Comparison of ENCODE assay signal across 34 cellular contexts in the genomic region with DNA sequence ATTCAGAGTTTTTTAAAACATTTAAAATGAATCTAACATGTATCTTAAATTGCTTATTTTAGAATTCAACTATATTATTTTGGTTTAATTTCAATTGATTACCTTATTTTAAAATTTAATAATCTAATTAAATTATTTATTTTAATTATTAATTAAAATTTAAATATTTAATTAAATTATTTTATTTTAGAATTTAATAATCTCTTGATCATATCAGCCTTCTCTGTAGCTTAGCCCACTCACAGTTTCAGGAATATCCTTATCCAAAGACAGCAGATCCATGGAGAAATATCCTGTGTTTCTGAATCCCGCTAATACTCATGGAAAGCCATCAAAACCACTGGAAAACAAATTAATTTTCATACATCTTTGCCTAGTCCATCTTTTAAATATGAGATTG.
"Had no signal": no experiment of that assay in that cellular context is flagged by ENCODE, and none has a peak within 500 bp of the region (broad histone marks: within the 10 kb centered on the region; RNA-seq: fewer than 3 reads in every experiment).

No MANE protein-coding gene starts in this region.

- H3K27ac Mint-ChIP-seq: activated CD4-positive, alpha-beta memory T cell treated with anti-CD3 and anti-CD28 coated beads, Interleukin-2, amount 10 ng/mL, durations not matched to agents 7 days and 5 days; activated CD4-positive, alpha-beta T cell treated with anti-CD3 and anti-CD28 coated beads, Interleukin-2, amount 10 ng/mL, durations not matched to agents 7 days and 5 days; activated naive CD4-positive, alpha-beta T cell treated with anti-CD3 and anti-CD28 coated beads, Interleukin-2, amount 10 ng/mL, durations not matched to agents 7 days and 5 days; activated naive CD4-positive, alpha-beta T cell treated with anti-CD3 and anti-CD28 coated beads, Interleukin-2, amount 50 U/mL, for 72 hours; activated naive CD8-positive, alpha-beta T cell treated with anti-CD3 and anti-CD28 coated beads, Interleukin-2, amount 10 ng/mL, durations not matched to agents 7 days and 5 days; activated T-cell treated with anti-CD3 and anti-CD28 coated beads, Interleukin-2, amount 50 U/mL, for 24 hours; activated T-cell treated with anti-CD3 and anti-CD28 coated beads, Interleukin-2, amount 50 U/mL, for 72 hours; brain; dendritic cell treated with granulocyte-macrophage colony-stimulating factor and Interleukin-4, amounts not matched to agents 40 ng/mL and 50 ng/mL, for 4 days; endodermal cell; T-helper 17 cell; T-helper 2 cell treated with Interferon-gamma antibody and Interleukin-4, amounts not matched to agents 5 μg/mL and 100 μg/mL, for 36 hours had no signal

- H3K36me3 Mint-ChIP-seq: activated naive CD4-positive, alpha-beta T cell treated with anti-CD3 and anti-CD28 coated beads, Interleukin-2, amount 10 ng/mL, durations not matched to agents 7 days and 5 days; activated naive CD8-positive, alpha-beta T cell treated with anti-CD3 and anti-CD28 coated beads, Interleukin-2, amount 10 ng/mL, durations not matched to agents 7 days and 5 days; brain had no signal

- DNase-seq: activated CD4-positive, alpha-beta memory T cell treated with anti-CD3 and anti-CD28 coated beads, Interleukin-2, amount 10 ng/mL, durations not matched to agents 7 days and 5 days; activated CD4-positive, alpha-beta T cell treated with anti-CD3 and anti-CD28 coated beads for 1 hour; activated CD4-positive, alpha-beta T cell treated with anti-CD3 and anti-CD28 coated beads for 4 hours; activated CD4-positive, alpha-beta T cell treated with anti-CD3 and anti-CD28 coated beads, Interleukin-2, amount 10 ng/mL, durations not matched to agents 7 days and 5 days; activated CD4-positive, alpha-beta T cell treated with anti-CD3 and anti-CD28 coated beads, Interleukin-2, amount 50 U/mL, for 4 hours; activated CD8-positive, alpha-beta memory T cell treated with anti-CD3 and anti-CD28 coated beads, Interleukin-2, amount 50 U/mL, for 48 hours; activated gamma-delta T cell; activated naive CD4-positive, alpha-beta T cell; activated naive CD4-positive, alpha-beta T cell treated with anti-CD3 and anti-CD28 coated beads, Interleukin-2, amount 10 ng/mL, durations not matched to agents 7 days and 5 days; activated naive CD8-positive, alpha-beta T cell treated with anti-CD3 and anti-CD28 coated beads, Interleukin-2, amount 10 ng/mL, durations not matched to agents 7 days and 5 days; activated T-cell treated with anti-CD3 and anti-CD28 coated beads for 4 hours; activated T-cell treated with anti-CD3 and anti-CD28 coated beads, Interleukin-2, amount 50 U/mL, for 24 hours; activated T-cell treated with anti-CD3 and anti-CD28 coated beads, Interleukin-2, amount 50 U/mL, for 72 hours; central memory CD4-positive, alpha-beta T cell; cerebellar nuclear complex; dorsolateral prefrontal cortex; effector memory CD4-positive, alpha-beta T cell; endodermal cell; esophagus squamous epithelium; foreskin melanocyte; head of caudate nucleus; SW 1271; T-helper 1 cell; T-helper 17 cell; T1000 had no signal

- H3K4me1 ChIP-seq: ascending aorta, breast epithelium, esophagus squamous epithelium had no signal

- H3K4me3 Mint-ChIP-seq: activated CD4-positive, alpha-beta memory T cell treated with anti-CD3 and anti-CD28 coated beads, Interleukin-2, amount 10 ng/mL, durations not matched to agents 7 days and 5 days; activated CD4-positive, alpha-beta T cell treated with anti-CD3 and anti-CD28 coated beads, Interleukin-2, amount 10 ng/mL, durations not matched to agents 7 days and 5 days; activated naive CD4-positive, alpha-beta T cell treated with anti-CD3 and anti-CD28 coated beads, Interleukin-2, amount 10 ng/mL, durations not matched to agents 7 days and 5 days; activated naive CD8-positive, alpha-beta T cell treated with anti-CD3 and anti-CD28 coated beads, Interleukin-2, amount 10 ng/mL, durations not matched to agents 7 days and 5 days; activated T-cell treated with anti-CD3 and anti-CD28 coated beads, Interleukin-2, amount 50 U/mL, for 24 hours; activated T-cell treated with anti-CD3 and anti-CD28 coated beads, Interleukin-2, amount 50 U/mL, for 72 hours; brain; dendritic cell treated with granulocyte-macrophage colony-stimulating factor and Interleukin-4, amounts not matched to agents 40 ng/mL and 50 ng/mL, for 4 days; endodermal cell; T-helper 17 cell; T-helper 2 cell treated with Interferon-gamma antibody and Interleukin-4, amounts not matched to agents 5 μg/mL and 100 μg/mL, for 36 hours had no signal

- H3K9me3 ChIP-seq: ascending aorta, breast epithelium, esophagus squamous epithelium had no signal

- H3K27me3 Mint-ChIP-seq: activated CD4-positive, alpha-beta memory T cell treated with anti-CD3 and anti-CD28 coated beads, Interleukin-2, amount 10 ng/mL, durations not matched to agents 7 days and 5 days; activated CD4-positive, alpha-beta T cell treated with anti-CD3 and anti-CD28 coated beads, Interleukin-2, amount 10 ng/mL, durations not matched to agents 7 days and 5 days; activated naive CD4-positive, alpha-beta T cell treated with anti-CD3 and anti-CD28 coated beads, Interleukin-2, amount 10 ng/mL, durations not matched to agents 7 days and 5 days; activated naive CD8-positive, alpha-beta T cell treated with anti-CD3 and anti-CD28 coated beads, Interleukin-2, amount 10 ng/mL, durations not matched to agents 7 days and 5 days; activated T-cell treated with anti-CD3 and anti-CD28 coated beads, Interleukin-2, amount 50 U/mL, for 24 hours; dendritic cell treated with granulocyte-macrophage colony-stimulating factor and Interleukin-4, amounts not matched to agents 40 ng/mL and 50 ng/mL, for 4 days; T-helper 17 cell had no signal

- H3K4me1 Mint-ChIP-seq: activated CD4-positive, alpha-beta memory T cell treated with anti-CD3 and anti-CD28 coated beads, Interleukin-2, amount 10 ng/mL, durations not matched to agents 7 days and 5 days; activated CD4-positive, alpha-beta T cell treated with anti-CD3 and anti-CD28 coated beads, Interleukin-2, amount 10 ng/mL, durations not matched to agents 7 days and 5 days; activated naive CD4-positive, alpha-beta T cell treated with anti-CD3 and anti-CD28 coated beads, Interleukin-2, amount 10 ng/mL, durations not matched to agents 7 days and 5 days; activated naive CD8-positive, alpha-beta T cell treated with anti-CD3 and anti-CD28 coated beads, Interleukin-2, amount 10 ng/mL, durations not matched to agents 7 days and 5 days; endodermal cell; T-helper 17 cell had no signal

- H3K27ac ChIP-seq: ascending aorta, breast epithelium, cardiac muscle cell, coronary artery, dorsolateral prefrontal cortex, epithelial cell of prostate, esophagus squamous epithelium had no signal

- H3K27me3 ChIP-seq: ascending aorta, breast epithelium, cardiac muscle cell, esophagus squamous epithelium had no signal

- H3K36me3 ChIP-seq: ascending aorta, breast epithelium, cardiac muscle cell, esophagus squamous epithelium had no signal

- ATAC-seq: activated naive CD4-positive, alpha-beta T cell treated with anti-CD3 and anti-CD28 coated beads, Interleukin-2, amount 50 U/mL, for 72 hours; activated T-cell treated with anti-CD3 and anti-CD28 coated beads, Interleukin-2, amount 50 U/mL, for 72 hours; T-helper 17 cell had no signal

- H3K4me3 ChIP-seq: ascending aorta, breast epithelium, cardiac muscle cell, coronary artery, dorsolateral prefrontal cortex, esophagus squamous epithelium had no signal
